8 cellular contexts compared by ENCODE assay signal in the genomic region with DNA sequence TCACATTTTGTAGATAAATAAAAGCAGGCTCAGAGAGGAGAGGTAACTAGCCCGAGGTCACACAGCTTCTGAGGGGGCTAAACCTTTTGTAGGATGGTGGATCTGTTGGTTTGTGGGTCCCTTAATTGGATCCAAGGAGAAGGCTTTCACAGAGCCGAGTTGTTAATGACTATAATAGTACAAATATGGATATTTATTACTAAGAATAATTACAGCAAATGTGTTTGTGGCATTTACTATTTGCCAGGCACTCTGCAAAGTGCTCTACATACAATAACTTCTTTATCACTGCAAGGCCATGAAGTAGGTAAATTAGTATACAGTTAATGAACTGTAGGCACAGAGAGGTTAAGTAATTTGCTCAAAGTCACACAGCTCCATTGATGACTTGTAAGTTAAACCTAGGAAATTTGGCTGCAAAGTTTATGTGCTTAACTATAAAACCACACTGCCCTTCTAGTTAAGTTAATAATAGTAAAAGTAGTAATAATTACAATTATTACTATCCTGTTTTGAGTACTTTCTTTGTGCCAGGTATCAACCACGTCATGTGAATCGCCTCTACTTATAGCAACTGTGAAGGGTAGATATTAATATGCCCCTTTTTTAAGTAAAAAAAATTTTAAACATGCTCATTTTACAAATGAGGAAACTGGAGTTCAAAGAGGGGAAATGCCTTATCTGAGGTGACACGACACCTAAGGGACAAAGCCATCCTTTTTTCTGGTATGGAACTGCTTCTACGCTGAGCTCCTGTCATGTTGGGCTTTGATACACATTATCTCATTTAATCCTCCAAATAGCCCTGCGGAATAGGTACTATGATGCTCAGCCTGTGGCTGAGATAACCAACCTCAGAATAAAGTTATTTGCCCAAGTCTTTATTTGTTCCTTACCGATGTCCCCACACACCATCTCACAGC. TPM values are rescaled to one million over a fixed set of nuclear protein-coding genes. Genes with fewer than 3 reads are reported as not detected.
DNase-seq lines count a peak whose midpoint lies in the region; ATAC-seq and TF ChIP-seq lines count a peak whose summit lies in the region.

No MANE protein-coding gene starts in this region.

- H3K4me1 Mint-ChIP-seq in activated T-cell treated with anti-CD3 and anti-CD28 coated beads, Interleukin-2, amount 50 U/mL, for 72 hours (ENCODE audit: low read depth) = peaks cover 57% of the 10 kb centered on the region

- H3K4me3 ChIP-seq in right lobe of liver (peak overlapping the region in 2 of 3 donors; percentile 35 to 42), transverse colon (peak overlapping the region in 3 of 4 donors; percentile 26 to 43 (median 38))

- no peak for ATAC-seq in activated T-cell treated with anti-CD3 and anti-CD28 coated beads, Interleukin-2, amount 50 U/mL, for 72 hours (replicated peaks in 1 of 2)
- ATAC-seq in right lobe of liver (no peak), GM18498 (IDR thresholded peaks at IDR 0.05; ENCODE audit: unreplicated experiment) (no peak), GM21360 (IDR thresholded peaks at IDR 0.05; ENCODE audit: unreplicated experiment) (no peak), GM21528 (IDR thresholded peaks at IDR 0.05; ENCODE audit: low FRiP score, unreplicated experiment) (no peak)

- TF ChIP-seq EP300 in transverse colon (IDR thresholded peaks at IDR 0.05; ENCODE audit: low read depth) = no peak

- H3K4me1 ChIP-seq in right lobe of liver = peaks cover 0 to 39% (median 12%) of the 10 kb centered on the region in 4 donors
- peaks cover 18 to 66% (median 51%) of the 10 kb centered on the region in 4 donors for H3K4me1 ChIP-seq in transverse colon

- H3K4me3 Mint-ChIP-seq in activated T-cell treated with anti-CD3 and anti-CD28 coated beads, Interleukin-2, amount 50 U/mL, for 72 hours = peak overlapping the region; percentile 75 to 95

- peak overlapping the region; percentile 87 for H3K27ac ChIP-seq in angular gyrus (ENCODE audit: low read depth, low read length)
- H3K27ac ChIP-seq in right lobe of liver = peak overlapping the region; percentile 91 to 100 (median 100)
- H3K27ac ChIP-seq in transverse colon = peak overlapping the region; percentile 99 to 100 (median 100)

- WGBS in right lobe of liver (ENCODE audit: insufficient coverage, low coverage, low lambda C conversion rate, missing lambda C conversion rate) = 56% methylated on average over 6 of the region's 8 CpGs
- WGBS in transverse colon (ENCODE audit: low coverage in 1 of 2), 2 donors = 70 to 76% methylated on average over 5 to 8 of the region's 8 CpGs

- no peaks in the 10 kb centered on the region for H3K9me3 ChIP-seq in right lobe of liver
- H3K9me3 ChIP-seq in transverse colon = no peaks in the 10 kb centered on the region

- TF ChIP-seq CTCF in right lobe of liver (IDR thresholded peaks at IDR 0.05) (no peak), transverse colon (IDR thresholded peaks at IDR 0.05) (no peak)

- DNase-seq in activated T-cell treated with anti-CD3 and anti-CD28 coated beads, Interleukin-2, amount 50 U/mL, for 72 hours = no peak
- no peak for DNase-seq in activated T-cell treated with anti-CD3 and anti-CD28 coated beads, Interleukin-2, amount 50 U/mL, for 1 hour
- DNase-seq in right lobe of liver = no peak
- DNase-seq in transverse colon = no peak

- peaks cover 21 to 23% of the 10 kb centered on the region in 2 donors for H3K36me3 Mint-ChIP-seq in activated T-cell treated with anti-CD3 and anti-CD28 coated beads, Interleukin-2, amount 50 U/mL, for 72 hours (ENCODE audit: insufficient read depth in 2 of 2)

- intact Hi-C loops in right lobe of liver (cut with DNase I) (no loop called here), transverse colon (cut with DNase I; ENCODE audit: low total_unique reads) (loop anchor here (10.0 kb wide), 1 partner anchor 263 kb away; no protein-coding TSS in a partner anchor)

- H3K36me3 ChIP-seq in right lobe of liver = peaks cover 2 to 10% (median 7%) of the 10 kb centered on the region in 4 donors
- H3K36me3 ChIP-seq in transverse colon = no peaks in the 10 kb centered on the region

- H3K27me3 Mint-ChIP-seq in activated T-cell treated with anti-CD3 and anti-CD28 coated beads, Interleukin-2, amount 50 U/mL, for 72 hours (ENCODE audit: low read depth) = no peaks in the 10 kb centered on the region

- in situ Hi-C loops in transverse colon (cut with MboI; ENCODE audit: low pct_ligation_motif_present in 1 of 4, low pct_unique_long_range_greater_than_20kb in 1 of 4, low sequenced_read_pairs in 3 of 4) = loop anchor here in 1 of 4 donors (25.0 kb wide), 1 partner anchor 150 kb away; no protein-coding TSS in a partner anchor

- H3K9me3 Mint-ChIP-seq in activated T-cell treated with anti-CD3 and anti-CD28 coated beads, Interleukin-2, amount 50 U/mL, for 72 hours = no peaks in the 10 kb centered on the region

- peak overlapping the region; percentile 72 for H3K27ac Mint-ChIP-seq in activated T-cell treated with anti-CD3 and anti-CD28 coated beads, Interleukin-2, amount 50 U/mL, for 72 hours

- TF ChIP-seq POLR2A in right lobe of liver (IDR thresholded peaks at IDR 0.05) (no peak), transverse colon (IDR thresholded peaks at IDR 0.05) (no peak)

- H3K27me3 ChIP-seq in right lobe of liver (no peaks in the 10 kb centered on the region), transverse colon (no peaks in the 10 kb centered on the region)

RNA-seq across cellular contexts. Expression of gene BHLHE40, which starts 8.4 kb away (rescaled TPM):
- total RNA-seq in activated T-cell treated with anti-CD3 and anti-CD28 coated beads, Interleukin-2, amount 50 U/mL, for 72 hours = 100 to 1,000 TPM; 303 to 440 TPM
- total RNA-seq in right lobe of liver (100 to 1,000 TPM in 1 of 6 experiments, 10 to 100 TPM in 5; 19.0 to 170 (median 57.7) TPM), transverse colon (10 to 100 TPM; 13.4 to 50.9 (median 18.0) TPM)
